35 cellular contexts compared by ENCODE assay signal in the genomic region with DNA sequence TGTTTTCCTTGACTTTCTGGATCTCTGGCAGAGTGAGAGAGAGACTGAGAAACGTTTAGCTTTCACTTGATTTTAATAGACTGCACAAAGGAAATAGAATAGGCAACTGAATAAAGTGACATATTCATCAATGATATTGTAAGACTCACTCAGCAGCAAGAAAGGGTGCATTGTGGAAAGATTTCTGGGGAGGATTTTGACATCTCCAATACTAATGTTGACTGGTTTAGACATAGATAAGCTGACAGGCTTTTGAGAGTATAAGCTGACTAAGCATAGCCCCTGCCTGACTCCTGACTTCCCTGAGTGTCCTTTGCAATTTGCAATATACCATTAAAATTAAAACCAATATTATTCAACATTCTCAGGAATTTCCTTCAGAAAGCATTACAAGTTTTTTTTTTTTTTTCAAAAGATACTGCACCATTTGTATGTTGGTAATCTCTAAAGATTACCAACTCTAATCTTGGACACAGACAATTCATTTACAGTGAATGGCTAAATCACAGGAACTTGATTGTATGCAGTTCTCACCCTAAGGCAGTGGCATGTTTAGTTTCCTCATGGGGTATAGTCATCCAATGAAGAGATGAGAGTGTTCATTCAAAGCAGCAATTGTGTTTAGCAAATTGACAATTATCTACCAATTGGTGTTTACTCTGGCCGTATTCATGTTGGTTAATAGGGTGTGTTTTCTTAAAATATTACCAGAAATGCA.
"Had no signal": no experiment of that assay in that cellular context is flagged by ENCODE, and none has a peak within 500 bp of the region (broad histone marks: within the 10 kb centered on the region; RNA-seq: fewer than 3 reads in every experiment).

No MANE protein-coding gene starts in this region.

- H3K36me3 Mint-ChIP-seq: activated CD4-positive, alpha-beta memory T cell treated with anti-CD3 and anti-CD28 coated beads for 36 hours; activated naive CD8-positive, alpha-beta T cell treated with anti-CD3 and anti-CD28 coated beads for 36 hours had no signal

- H3K4me1 Mint-ChIP-seq: activated B cell treated with CpG ODN at 0.5 μM for 24 hours; activated naive CD8-positive, alpha-beta T cell treated with anti-CD3 and anti-CD28 coated beads for 36 hours; activated T-helper 17 cell treated with anti-CD3 and anti-CD28 coated beads, Interleukin-2, amount 50 U/mL, for 72 hours had no signal

- ATAC-seq: activated T-cell treated with anti-CD3 and anti-CD28 coated beads, Interleukin-2, amount 50 U/mL, for 72 hours; activated T-helper 17 cell treated with anti-CD3 and anti-CD28 coated beads, Interleukin-2, amount 50 U/mL, for 72 hours; Panc1 had no signal

- H3K9me3 Mint-ChIP-seq: activated T-helper 17 cell treated with anti-CD3 and anti-CD28 coated beads, Interleukin-2, amount 50 U/mL, for 72 hours had no signal

- H3K4me3 Mint-ChIP-seq: activated B cell treated with CpG ODN at 0.5 μM for 24 hours; activated CD4-positive, alpha-beta memory T cell treated with anti-CD3 and anti-CD28 coated beads for 36 hours; activated naive CD8-positive, alpha-beta T cell treated with anti-CD3 and anti-CD28 coated beads for 36 hours; activated T-cell treated with anti-CD3 and anti-CD28 coated beads, Interleukin-2, amount 50 U/mL, for 72 hours; activated T-helper 17 cell treated with anti-CD3 and anti-CD28 coated beads, Interleukin-2, amount 50 U/mL, for 72 hours had no signal

- H3K27ac ChIP-seq: brain microvascular endothelial cell, SJCRH30, VCaP had no signal

- H3K4me3 ChIP-seq: SJCRH30 had no signal

- H3K36me3 ChIP-seq: brain microvascular endothelial cell, SJCRH30 had no signal

- H3K9me3 ChIP-seq: SJCRH30 had no signal

- H3K27me3 Mint-ChIP-seq: activated B cell treated with CpG ODN at 0.5 μM for 24 hours; activated CD4-positive, alpha-beta memory T cell treated with anti-CD3 and anti-CD28 coated beads for 36 hours; activated T-helper 17 cell treated with anti-CD3 and anti-CD28 coated beads, Interleukin-2, amount 50 U/mL, for 72 hours had no signal

- H3K27ac Mint-ChIP-seq: activated B cell treated with CpG ODN at 0.5 μM for 24 hours; activated CD4-positive, alpha-beta memory T cell treated with anti-CD3 and anti-CD28 coated beads for 36 hours; activated naive CD8-positive, alpha-beta T cell treated with anti-CD3 and anti-CD28 coated beads for 36 hours; activated T-cell treated with anti-CD3 and anti-CD28 coated beads, Interleukin-2, amount 50 U/mL, for 72 hours; activated T-helper 17 cell treated with anti-CD3 and anti-CD28 coated beads, Interleukin-2, amount 50 U/mL, for 72 hours had no signal

- DNase-seq: activated B cell treated with CpG ODN at 0.5 μM for 24 hours; activated CD4-positive, alpha-beta memory T cell treated with anti-CD3 and anti-CD28 coated beads for 36 hours; activated CD4-positive, alpha-beta T cell treated with anti-CD3 and anti-CD28 coated beads for 4 hours; activated CD4-positive, alpha-beta T cell treated with anti-CD3 and anti-CD28 coated beads, Interleukin-2, amount 50 U/mL, for 1 hour; activated CD4-positive, CD25-positive, alpha-beta regulatory T cell treated with anti-CD3 and anti-CD28 coated beads, Interleukin-2, amount 50 U/mL, for 72 hours; activated CD8-positive, alpha-beta memory T cell treated with anti-CD3 and anti-CD28 coated beads, Interleukin-2, amount 50 U/mL, for 48 hours; activated effector memory CD4-positive, alpha-beta T cell treated with anti-CD3 and anti-CD28 coated beads, Interleukin-2, amount 50 U/mL, for 16 hours; activated naive CD4-positive, alpha-beta T cell; activated naive CD4-positive, alpha-beta T cell treated with anti-CD3 and anti-CD28 coated beads, Interleukin-2, amount 50 U/mL, for 16 hours; activated naive CD8-positive, alpha-beta T cell treated with anti-CD3 and anti-CD28 coated beads for 36 hours; activated T-cell treated with anti-CD3 and anti-CD28 coated beads, Interleukin-2, amount 50 U/mL, for 72 hours; amniotic stem cell; aorta; brain microvascular endothelial cell; central memory CD4-positive, alpha-beta T cell; Karpas-422; KBM-7; NCI-H1105 treated with DMSO at 0.1 percent for 48 hours; NCI-H1436; NCI-H187; NCI-H2081; NCI-H2171 treated with DMSO at 0.1 percent for 48 hours; NCI-H2227 treated with DMSO at 0.1 percent for 48 hours; NCI-H446 treated with DMSO at 0.1 percent for 48 hours; NCI-H524; NCI-H774; SHP77; SJCRH30; SW 1271; T-helper 1 cell; T-helper 2 cell; T-helper 9 cell had no signal

- H3K27me3 ChIP-seq: brain microvascular endothelial cell had no signal
